Comparison of ENCODE assay signal across 17 cellular contexts in genomic region chr6:166720859-166721258, GRCh38.
DNase-seq lines count a peak whose midpoint lies in the region; ATAC-seq, FAIRE-seq and TF ChIP-seq lines count a peak whose summit lies in the region.
"Had no signal": no experiment of that assay in that cellular context is flagged by ENCODE, and none has a peak within 500 bp of the region (broad histone marks: within the 10 kb centered on the region; RNA-seq: fewer than 3 reads in every experiment).

No MANE protein-coding gene starts in this region.

- no peak overlapping the region for H3K9ac ChIP-seq in K562 (ENCODE audit: insufficient read depth in 1 of 2, low read depth in 2 of 2, low read length in 2 of 2)
- H3K9ac ChIP-seq: BLaER1 had no signal

- ATAC-seq in K562 (no peak), lower lobe of right lung (peak; percentile 37 to 47), left lobe of liver (no peak)

- H3K27me3 ChIP-seq in K562 (ENCODE audit: control insufficient read depth in 2 of 2, insufficient read depth in 2 of 2, low read length in 2 of 2) (peaks cover 60 to 77% of the 10 kb centered on the region in 2 experiments), lower lobe of right lung (ENCODE audit: low read depth) (no peaks in the 10 kb centered on the region)
- H3K27me3 ChIP-seq: BLaER1 had no signal

- no peaks in the 10 kb centered on the region for H4K20me1 ChIP-seq in K562 (replicated peaks; ENCODE audit: control insufficient read depth, insufficient read depth, low read length)
- H4K20me1 ChIP-seq: BLaER1 had no signal

- CTCF ChIA-PET in K562 (lab: Yijun Ruan, JAX; ENCODE audit: low intra/inter-chr PET ratio) (no interaction called here), GM10248 (lab: Yijun Ruan, JAX) (interaction anchor here (1.2 kb wide), 1 partner anchor 9 kb away, joined by 4 read pairs; no protein-coding TSS in a partner anchor)

- no peak overlapping the region for H2AFZ ChIP-seq in K562 (ENCODE audit: low read depth, low read length)

- TF ChIP-seq CTCF in K562 (IDR thresholded peaks at IDR 0.05 in 2 of 3, conservative IDR thresholded peaks at IDR 0.05 in 1 of 3; ENCODE audit: insufficient read depth in 2 of 3, low read depth in 1 of 3, low read length in 3 of 3) (no peak), lower lobe of right lung (IDR thresholded peaks at IDR 0.05) (no peak), GM10248 (IDR thresholded peaks at IDR 0.05; ENCODE audit: control extremely low read depth, extremely low read depth, low read depth, missing control alignments) (no peak)

- intact Hi-C loops in K562 (cut with micrococcal nuclease) (no loop called here), lower lobe of right lung (cut with DNase I) (no loop called here)

- no peak overlapping the region for H3K4me2 ChIP-seq in K562 (ENCODE audit: insufficient read depth, low read length)
- H3K4me2 ChIP-seq: BLaER1 had no signal

- FAIRE-seq in G401.6 (lab: Jason Lieb, UNC) (peak; percentile 94), K562 (lab: Jason Lieb, UNC) (peak; percentile 48)
- FAIRE-seq: GM12891 had no signal

- TF ChIP-seq POLR2A in K562 (conservative IDR thresholded peaks at IDR 0.05) = no peak

- no peaks in the 10 kb centered on the region for H3K79me2 ChIP-seq in K562 (ENCODE audit: control insufficient read depth, insufficient read depth, low read length)

- no peaks in the 10 kb centered on the region for H3K36me3 ChIP-seq in K562 (ENCODE audit: control insufficient read depth, insufficient read depth, low read length)
- no peaks in the 10 kb centered on the region for H3K36me3 ChIP-seq in lower lobe of right lung
- H3K36me3 ChIP-seq: BLaER1, HAP-1 had no signal

- BruUV-seq in K562 (replicated peaks; lab: Mats Ljungman, UMichigan) = no TSS peak

- H3K4me1 ChIP-seq in K562 (replicated peaks in 1 of 2; ENCODE audit: control insufficient read depth in 2 of 2, insufficient read depth in 2 of 2, low read length in 2 of 2) (no peaks in the 10 kb centered on the region), lower lobe of right lung (no peaks in the 10 kb centered on the region)
- H3K4me1 ChIP-seq: BLaER1 had no signal

- DNase-seq in K562 (ENCODE audit: extremely low read depth in 1 of 4, low spot score in 3 of 4) (no peak), glomerular visceral epithelial cell (ENCODE audit: extremely low spot score) (peak; percentile 7), lower lobe of right lung (no peak), GM10248 (ENCODE audit: extremely low spot score) (no peak), NCI-H2029 treated with DMSO at 0.1 percent for 48 hours (lab: John Stamatoyannopoulos, UW) (no peak), left lobe of liver (ENCODE audit: low spot score) (no peak), dedifferentiated amniotic fluid mesenchymal stem cell (ENCODE audit: extremely low spot score) (no peak)
- DNase-seq: AML-193; CD8-positive, alpha-beta memory T cell; DMS 273 treated with DMSO at 0.1 percent for 48 hours; GOT3 had no signal

- H3K4me3 ChIP-seq in K562 = no peak overlapping the region
- no peak overlapping the region for H3K4me3 ChIP-seq in lower lobe of right lung
- H3K4me3 ChIP-seq: BLaER1, HAP-1 had no signal

- no peak for TF ChIP-seq RAD21 in K562 (CRISPR knock-in tag; conservative IDR thresholded peaks at IDR 0.05 in 1 of 2, IDR thresholded peaks at IDR 0.05 in 1 of 2)

- H3K9me1 ChIP-seq in K562 (ENCODE audit: control insufficient read depth, insufficient read depth, low read length) = no peaks in the 10 kb centered on the region

- no peak overlapping the region for H3K27ac ChIP-seq in K562 (ENCODE audit: extremely low read depth, low read depth, low read length)
- no peak overlapping the region for H3K27ac ChIP-seq in lower lobe of right lung
- H3K27ac ChIP-seq: 22Rv1, BLaER1, HL-60 had no signal

- no peaks in the 10 kb centered on the region for H3K9me3 ChIP-seq in K562 (replicated peaks; ENCODE audit: control insufficient read depth, insufficient read depth, low read depth, low read length)
- H3K9me3 ChIP-seq in lower lobe of right lung = no peaks in the 10 kb centered on the region
- H3K9me3 ChIP-seq: BLaER1, HAP-1 had no signal

- POLR2A ChIA-PET in K562 (lab: Yijun Ruan, JAX) = no interaction called here
- POLR2A ChIA-PET in GM10248 (lab: Yijun Ruan, JAX) = no interaction called here

- in situ Hi-C loops in K562 (cut with MboI) = no loop called here

- WGBS in K562 (ENCODE audit: insufficient coverage, low coverage, missing lambda C conversion rate) = 0% methylated on average over 7 of the region's 7 CpGs

- TF ChIP-seq EP300 in K562 (IDR thresholded peaks at IDR 0.05; ENCODE audit: low read length) = no peak

TF ChIP-seq in K562, 482 proteins besides CTCF, POLR2A, EP300 and RAD21 (continues in another document):
- TF ChIP-seq MGA (IDR thresholded peaks at IDR 0.05) (no peak), XRCC3 (IDR thresholded peaks at IDR 0.05) (no peak), HLTF (IDR thresholded peaks at IDR 0.05) (no peak), HOXB6 (CRISPR knock-in tag; IDR thresholded peaks at IDR 0.05; ENCODE audit: borderline replicate concordance) (no peak), KDM2B (CRISPR knock-in tag; IDR thresholded peaks at IDR 0.05) (no peak), ELF4 (CRISPR knock-in tag; IDR thresholded peaks at IDR 0.05) (no peak), SIN3A (IDR thresholded peaks at IDR 0.05; ENCODE audit: borderline replicate concordance in 2 of 2, control insufficient read depth in 1 of 2, low read depth in 2 of 2, low read length in 2 of 2) (no peak), BCL6 (CRISPR knock-in tag; IDR thresholded peaks at IDR 0.05) (no peak), SMARCB1 (IDR thresholded peaks at IDR 0.05; ENCODE audit: insufficient read length, low read depth) (no peak)

Comparison
In these comparisons a context has a peak if more than half of its experiments do, and no peak if none do; other contexts are left out.
1. ATAC-seq: peak in lower lobe of right lung (2 of 2); none in K562 (single experiment) and left lobe of liver (single experiment).